In the genomic region with DNA sequence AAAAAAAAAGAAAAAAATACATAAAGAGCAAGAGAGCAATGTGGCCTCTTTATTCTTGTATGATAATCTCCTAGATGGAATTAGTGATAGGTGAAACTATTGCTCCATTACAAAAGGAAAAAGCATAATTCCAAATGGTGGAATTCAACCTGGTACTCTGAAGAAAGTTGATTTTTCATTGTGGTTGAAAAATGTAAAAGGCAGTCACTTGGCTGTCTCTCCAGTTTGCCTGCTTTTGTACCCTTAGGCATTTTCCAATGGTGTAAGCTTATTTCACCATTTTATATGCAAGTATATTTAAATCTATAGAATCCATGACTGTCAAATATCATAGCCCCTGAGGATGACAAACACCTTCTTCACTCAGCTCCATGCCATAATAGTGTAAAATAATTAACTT, we compare ENCODE assay signal across 2 cellular contexts.
TF ChIP-seq lines count a peak whose summit lies in the region.

No MANE protein-coding gene starts in this region.

TF ChIP-seq in H1, 55 proteins besides CTCF, POLR2A, EP300 and RAD21:
- TF ChIP-seq RNF2 (IDR thresholded peaks at IDR 0.05; ENCODE audit: borderline replicate concordance, low read depth, low read length, missing control alignments, poor library complexity, severe bottlenecking) (no peak), TBP (IDR thresholded peaks at IDR 0.05; ENCODE audit: low read depth, low read length) (no peak), FOSL1 (IDR thresholded peaks at IDR 0.05; ENCODE audit: insufficient read depth, low read depth, low read length) (no peak), BCL11A (IDR thresholded peaks at IDR 0.05; ENCODE audit: low read depth in 2 of 2, low read length in 2 of 2) (no peak), POU5F1 (IDR thresholded peaks at IDR 0.05; ENCODE audit: low read depth, low read length) (no peak), BACH1 (IDR thresholded peaks at IDR 0.05; ENCODE audit: low read length) (no peak), HDAC6 (IDR thresholded peaks at IDR 0.05; ENCODE audit: low read depth, low read length) (no peak), KDM4A (IDR thresholded peaks at IDR 0.05; ENCODE audit: low read depth, low read length, severe bottlenecking) (no peak), HDAC2 (IDR thresholded peaks at IDR 0.05; ENCODE audit: borderline replicate concordance in 1 of 2, low read depth in 2 of 2, low read length in 2 of 2) (no peak), EGR1 (IDR thresholded peaks at IDR 0.05; ENCODE audit: borderline replicate concordance, low read depth, low read length) (no peak), YY1 (IDR thresholded peaks at IDR 0.05; ENCODE audit: low read depth, low read length) (no peak), EZH2 (IDR thresholded peaks at IDR 0.05; ENCODE audit: low read depth, low read length, severe bottlenecking) (no peak), SIX5 (IDR thresholded peaks at IDR 0.05; ENCODE audit: low read depth, low read length) (no peak), CBX5 (IDR thresholded peaks at IDR 0.05; ENCODE audit: low read depth, low read length) (no peak), TCF12 (IDR thresholded peaks at IDR 0.05; ENCODE audit: low read depth, low read length) (no peak), CHD1 (IDR thresholded peaks at IDR 0.05; ENCODE audit: low read depth, low read length) (no peak), SAP30 (IDR thresholded peaks at IDR 0.05; ENCODE audit: insufficient read depth, insufficient replicate concordance, low read length) (no peak), KDM5A (IDR thresholded peaks at IDR 0.05; ENCODE audit: low read length) (no peak), CBX8 (IDR thresholded peaks at IDR 0.05; ENCODE audit: borderline replicate concordance, low read depth, low read length) (no peak)
- TF ChIP-seq, protein P1, sequence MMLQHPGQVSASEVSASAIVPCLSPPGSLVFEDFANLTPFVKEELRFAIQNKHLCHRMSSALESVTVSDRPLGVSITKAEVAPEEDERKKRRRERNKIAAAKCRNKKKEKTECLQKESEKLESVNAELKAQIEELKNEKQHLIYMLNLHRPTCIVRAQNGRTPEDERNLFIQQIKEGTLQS (IDR thresholded peaks at IDR 0.05; ENCODE audit: insufficient read depth, low read depth, low read length) = no peak

TF ChIP-seq in WTC11, 78 proteins besides CTCF, POLR2A, EP300 and RAD21:
- TF ChIP-seq, protein P2, sequence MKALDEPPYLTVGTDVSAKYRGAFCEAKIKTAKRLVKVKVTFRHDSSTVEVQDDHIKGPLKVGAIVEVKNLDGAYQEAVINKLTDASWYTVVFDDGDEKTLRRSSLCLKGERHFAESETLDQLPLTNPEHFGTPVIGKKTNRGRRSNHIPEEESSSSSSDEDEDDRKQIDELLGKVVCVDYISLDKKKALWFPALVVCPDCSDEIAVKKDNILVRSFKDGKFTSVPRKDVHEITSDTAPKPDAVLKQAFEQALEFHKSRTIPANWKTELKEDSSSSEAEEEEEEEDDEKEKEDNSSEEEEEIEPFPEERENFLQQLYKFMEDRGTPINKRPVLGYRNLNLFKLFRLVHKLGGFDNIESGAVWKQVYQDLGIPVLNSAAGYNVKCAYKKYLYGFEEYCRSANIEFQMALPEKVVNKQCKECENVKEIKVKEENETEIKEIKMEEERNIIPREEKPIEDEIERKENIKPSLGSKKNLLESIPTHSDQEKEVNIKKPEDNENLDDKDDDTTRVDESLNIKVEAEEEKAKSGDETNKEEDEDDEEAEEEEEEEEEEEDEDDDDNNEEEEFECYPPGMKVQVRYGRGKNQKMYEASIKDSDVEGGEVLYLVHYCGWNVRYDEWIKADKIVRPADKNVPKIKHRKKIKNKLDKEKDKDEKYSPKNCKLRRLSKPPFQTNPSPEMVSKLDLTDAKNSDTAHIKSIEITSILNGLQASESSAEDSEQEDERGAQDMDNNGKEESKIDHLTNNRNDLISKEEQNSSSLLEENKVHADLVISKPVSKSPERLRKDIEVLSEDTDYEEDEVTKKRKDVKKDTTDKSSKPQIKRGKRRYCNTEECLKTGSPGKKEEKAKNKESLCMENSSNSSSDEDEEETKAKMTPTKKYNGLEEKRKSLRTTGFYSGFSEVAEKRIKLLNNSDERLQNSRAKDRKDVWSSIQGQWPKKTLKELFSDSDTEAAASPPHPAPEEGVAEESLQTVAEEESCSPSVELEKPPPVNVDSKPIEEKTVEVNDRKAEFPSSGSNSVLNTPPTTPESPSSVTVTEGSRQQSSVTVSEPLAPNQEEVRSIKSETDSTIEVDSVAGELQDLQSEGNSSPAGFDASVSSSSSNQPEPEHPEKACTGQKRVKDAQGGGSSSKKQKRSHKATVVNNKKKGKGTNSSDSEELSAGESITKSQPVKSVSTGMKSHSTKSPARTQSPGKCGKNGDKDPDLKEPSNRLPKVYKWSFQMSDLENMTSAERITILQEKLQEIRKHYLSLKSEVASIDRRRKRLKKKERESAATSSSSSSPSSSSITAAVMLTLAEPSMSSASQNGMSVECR (CRISPR knock-in tag; IDR thresholded peaks at IDR 0.05; ENCODE audit: borderline replicate concordance) = no peak
- TF ChIP-seq, protein P3, sequence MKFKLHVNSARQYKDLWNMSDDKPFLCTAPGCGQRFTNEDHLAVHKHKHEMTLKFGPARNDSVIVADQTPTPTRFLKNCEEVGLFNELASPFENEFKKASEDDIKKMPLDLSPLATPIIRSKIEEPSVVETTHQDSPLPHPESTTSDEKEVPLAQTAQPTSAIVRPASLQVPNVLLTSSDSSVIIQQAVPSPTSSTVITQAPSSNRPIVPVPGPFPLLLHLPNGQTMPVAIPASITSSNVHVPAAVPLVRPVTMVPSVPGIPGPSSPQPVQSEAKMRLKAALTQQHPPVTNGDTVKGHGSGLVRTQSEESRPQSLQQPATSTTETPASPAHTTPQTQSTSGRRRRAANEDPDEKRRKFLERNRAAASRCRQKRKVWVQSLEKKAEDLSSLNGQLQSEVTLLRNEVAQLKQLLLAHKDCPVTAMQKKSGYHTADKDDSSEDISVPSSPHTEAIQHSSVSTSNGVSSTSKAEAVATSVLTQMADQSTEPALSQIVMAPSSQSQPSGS (CRISPR knock-in tag; IDR thresholded peaks at IDR 0.05; ENCODE audit: borderline replicate concordance, low read depth) = no peak
- no peak for TF ChIP-seq ZNF416 (CRISPR knock-in tag; IDR thresholded peaks at IDR 0.05)
- no peak for TF ChIP-seq JAZF1 (CRISPR knock-in tag; IDR thresholded peaks at IDR 0.05)
- TF ChIP-seq CREB1 (CRISPR knock-in tag; IDR thresholded peaks at IDR 0.05) = no peak
- no peak for TF ChIP-seq TP53 (CRISPR knock-in tag; IDR thresholded peaks at IDR 0.05)
- TF ChIP-seq, protein P4, sequence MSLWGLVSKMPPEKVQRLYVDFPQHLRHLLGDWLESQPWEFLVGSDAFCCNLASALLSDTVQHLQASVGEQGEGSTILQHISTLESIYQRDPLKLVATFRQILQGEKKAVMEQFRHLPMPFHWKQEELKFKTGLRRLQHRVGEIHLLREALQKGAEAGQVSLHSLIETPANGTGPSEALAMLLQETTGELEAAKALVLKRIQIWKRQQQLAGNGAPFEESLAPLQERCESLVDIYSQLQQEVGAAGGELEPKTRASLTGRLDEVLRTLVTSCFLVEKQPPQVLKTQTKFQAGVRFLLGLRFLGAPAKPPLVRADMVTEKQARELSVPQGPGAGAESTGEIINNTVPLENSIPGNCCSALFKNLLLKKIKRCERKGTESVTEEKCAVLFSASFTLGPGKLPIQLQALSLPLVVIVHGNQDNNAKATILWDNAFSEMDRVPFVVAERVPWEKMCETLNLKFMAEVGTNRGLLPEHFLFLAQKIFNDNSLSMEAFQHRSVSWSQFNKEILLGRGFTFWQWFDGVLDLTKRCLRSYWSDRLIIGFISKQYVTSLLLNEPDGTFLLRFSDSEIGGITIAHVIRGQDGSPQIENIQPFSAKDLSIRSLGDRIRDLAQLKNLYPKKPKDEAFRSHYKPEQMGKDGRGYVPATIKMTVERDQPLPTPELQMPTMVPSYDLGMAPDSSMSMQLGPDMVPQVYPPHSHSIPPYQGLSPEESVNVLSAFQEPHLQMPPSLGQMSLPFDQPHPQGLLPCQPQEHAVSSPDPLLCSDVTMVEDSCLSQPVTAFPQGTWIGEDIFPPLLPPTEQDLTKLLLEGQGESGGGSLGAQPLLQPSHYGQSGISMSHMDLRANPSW (CRISPR knock-in tag; conservative IDR thresholded peaks at IDR 0.05; ENCODE audit: low read depth) = no peak
- no peak for TF ChIP-seq CREM (CRISPR knock-in tag; IDR thresholded peaks at IDR 0.05)
